In the genomic region with DNA sequence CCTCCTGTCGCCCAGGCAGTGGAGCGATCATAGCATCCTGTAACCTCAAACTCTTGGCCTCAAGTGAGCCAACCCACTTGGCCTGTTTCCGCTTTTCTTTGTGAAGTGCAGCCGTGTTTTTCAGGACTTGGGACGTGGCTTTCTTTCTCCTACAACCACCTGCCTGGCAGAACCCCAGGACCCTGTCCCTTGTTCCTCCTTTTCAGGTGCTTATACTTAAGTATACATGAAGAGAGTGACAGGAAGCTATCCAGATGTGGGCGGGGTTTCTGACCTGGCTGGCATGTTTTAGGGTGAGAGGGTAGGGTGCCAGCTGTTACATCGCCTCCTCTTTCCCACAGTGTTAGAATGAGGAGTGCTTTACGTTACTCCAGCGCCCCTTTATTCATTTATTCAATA, we compare ENCODE assay signal across 8 cellular contexts. TPM values are rescaled to one million over a fixed set of nuclear protein-coding genes. Genes with fewer than 3 reads are reported as not detected.
DNase-seq lines count a peak whose midpoint lies in the region; ATAC-seq and TF ChIP-seq lines count a peak whose summit lies in the region.

No MANE protein-coding gene starts in this region.

- no peaks in the 10 kb centered on the region for H3K9me2 ChIP-seq in PC-9 (ENCODE audit: insufficient read depth)

- H2AFZ ChIP-seq in PC-9 (no peak overlapping the region), fibroblast of lung (ENCODE audit: low read length) (no peak overlapping the region)

- H3F3A ChIP-seq in PC-9 (ENCODE audit: insufficient read depth, low read depth) = peaks cover 20% of the 10 kb centered on the region

- peak overlapping the region; percentile 73 for H3K4me2 ChIP-seq in PC-9
- H3K4me2 ChIP-seq in fibroblast of lung (ENCODE audit: extremely low read depth, insufficient read depth, low read length) = peak overlapping the region; percentile 76

- no peak for TF ChIP-seq CTCF in PC-9 (conservative IDR thresholded peaks at IDR 0.05)
- no peak for TF ChIP-seq CTCF in fibroblast of lung (conservative IDR thresholded peaks at IDR 0.05 in 1 of 2, IDR thresholded peaks at IDR 0.05 in 1 of 2; ENCODE audit: low read depth in 1 of 2, low read length in 2 of 2)
- no peak for TF ChIP-seq CTCF in psoas muscle (IDR thresholded peaks at IDR 0.05)

- H3K27ac ChIP-seq in PC-9 (no peak overlapping the region), fibroblast of lung (ENCODE audit: insufficient read depth, low read length) (peak overlapping the region; percentile 84), psoas muscle (peak overlapping the region; percentile 99)

- H4K20me1 ChIP-seq in PC-9 (ENCODE audit: insufficient read depth) (no peaks in the 10 kb centered on the region), fibroblast of lung (ENCODE audit: control insufficient read depth, extremely low read depth, insufficient read depth, low read length) (no peaks in the 10 kb centered on the region)

- peaks cover 50% of the 10 kb centered on the region for H3K36me3 ChIP-seq in PC-9 (ENCODE audit: low read depth)
- peaks cover 8% of the 10 kb centered on the region for H3K36me3 ChIP-seq in fibroblast of lung (ENCODE audit: control insufficient read depth, insufficient read depth, low read length)
- peaks cover 17 to 49% of the 10 kb centered on the region in 2 donors for H3K36me3 ChIP-seq in psoas muscle (ENCODE audit: insufficient read depth in 1 of 2, low read depth in 1 of 2)

- intact Hi-C loops in PC-9 (cut with micrococcal nuclease; ENCODE audit: unreplicated experiment) (loop anchor here (2.0 kb wide), 1 partner anchor 125 kb away; a partner anchor contains a TSS), psoas muscle (cut with DNase I) (loop anchor here (2.0 to 5.0 kb wide), 5 partner anchors 45 to 254 kb away; a partner anchor contains a TSS)

- peaks cover 78% of the 10 kb centered on the region for H3K9me3 ChIP-seq in PC-9 (ENCODE audit: insufficient read depth, low read depth)
- H3K9me3 ChIP-seq in fibroblast of lung (ENCODE audit: control insufficient read depth, insufficient read depth, low read depth, low read length) = peaks cover 1% of the 10 kb centered on the region
- H3K9me3 ChIP-seq in psoas muscle = peaks cover 82% of the 10 kb centered on the region

- DNase-seq in PC-9 (peak in 1 of 2 experiments; percentile 3), fibroblast of lung (ENCODE audit: low read depth in 2 of 2) (no peak), psoas muscle (no peak), hippocampal formation (lab: John Stamatoyannopoulos, UW) (no peak), SW 1271 (lab: John Stamatoyannopoulos, UW) (no peak), NCI-H446 treated with DMSO at 0.1 percent for 48 hours (lab: John Stamatoyannopoulos, UW) (no peak)

- CTCF ChIA-PET in PC-9 (lab: Charles Lee) = no interaction called here

- BruUV-seq in PC-9 (replicated peaks; lab: Mats Ljungman, UMichigan) = no TSS peak

- POLR2A ChIA-PET in PC-9 (lab: Charles Lee; ENCODE audit: unreplicated experiment) = interaction anchor here (0.6 kb wide), 1 partner anchor 252 kb away, joined by 5 read pairs; a partner anchor contains a TSS

- H3K9ac ChIP-seq in fibroblast of lung (ENCODE audit: insufficient read depth, low read length) = peak overlapping the region; percentile 24

- no peaks in the 10 kb centered on the region for H3K27me3 ChIP-seq in PC-9 (ENCODE audit: insufficient read depth, low read depth)
- H3K27me3 ChIP-seq in fibroblast of lung (ENCODE audit: control insufficient read depth, insufficient read depth, low read length) = no peaks in the 10 kb centered on the region
- H3K27me3 ChIP-seq in psoas muscle (ENCODE audit: insufficient read depth in 3 of 3, low read length in 2 of 3) = no peaks in the 10 kb centered on the region

- H3K79me2 ChIP-seq in PC-9 (ENCODE audit: low read depth) = peaks cover 13% of the 10 kb centered on the region
- H3K79me2 ChIP-seq in fibroblast of lung (ENCODE audit: control insufficient read depth, insufficient read depth, low read length) = peaks cover 5% of the 10 kb centered on the region

- peaks cover 7% of the 10 kb centered on the region; the same call in 1 of the 2 replicates for H3K4me1 ChIP-seq in PC-9 (replicated peaks; ENCODE audit: insufficient read depth)
- no peaks in the 10 kb centered on the region for H3K4me1 ChIP-seq in fibroblast of lung (ENCODE audit: control insufficient read depth, extremely low read depth, insufficient read depth, low read length)
- peaks cover 3% of the 10 kb centered on the region for H3K4me1 ChIP-seq in psoas muscle

- ATAC-seq in psoas muscle (no peak), GM21825 (IDR thresholded peaks at IDR 0.05; ENCODE audit: unreplicated experiment) (no peak)

- WGBS in psoas muscle, 3 donors = 59 to 62% (median 61%) methylated on average over 9 of the region's 9 CpGs

- H3K4me3 ChIP-seq in GM08714 (ENCODE audit: low read length) = peak overlapping the region; percentile 63
- H3K4me3 ChIP-seq in PC-9 = peak overlapping the region; percentile 85; the same call in 1 of the 2 replicates
- peak overlapping the region; percentile 59 to 88 (median 72) for H3K4me3 ChIP-seq in fibroblast of lung (replicated peaks in 1 of 4; ENCODE audit: control extremely low read depth in 1 of 4, insufficient read depth in 1 of 4, low read depth in 3 of 4, low read length in 4 of 4)
- H3K4me3 ChIP-seq in psoas muscle = peak overlapping the region; percentile 99

RNA-seq across cellular contexts. Expression of a gene that starts 0.7 kb away (rescaled TPM):
- 10.2 and 11.1 TPM in 2 replicates for total RNA-seq in PC-9 (2021)
- total RNA-seq in fibroblast of lung = 38.0 and 54.8 TPM in 2 replicates
- polyA plus RNA-seq in fibroblast of lung = 15.6 and 17.4 TPM in 2 replicates
- 9.3 and 11.5 TPM in 2 replicates for polyA plus RNA-seq in fibroblast of lung (2012)
- polyA minus RNA-seq in fibroblast of lung (ENCODE audit: low replicate concordance) = 6.2 and 11.5 TPM in 2 replicates
- total RNA-seq in psoas muscle = 1 to 10 TPM; 3.9 to 9.8 (median 7.5) TPM
- polyA plus RNA-seq in psoas muscle = 10 to 100 TPM in 1 of 3 donors, 1 to 10 TPM in 2; 5.3 to 25.7 (median 6.6) TPM

RNA-seq across cellular contexts. Expression of a gene that starts 44.1 kb away (rescaled TPM):
- total RNA-seq in PC-9 (2021) (16.2 and 18.0 TPM in 2 replicates), fibroblast of lung (25.4 and 27.2 TPM in 2 replicates), psoas muscle (10 to 100 TPM in 3 of 4 donors, 1 to 10 TPM in 1; 9.0 to 11.5 (median 10.5) TPM)
- polyA plus RNA-seq in fibroblast of lung (13.0 and 17.9 TPM in 2 replicates), psoas muscle (10 to 100 TPM in 1 of 3 donors, 1 to 10 TPM in 2; 2.8 to 23.7 (median 4.7) TPM)
- polyA plus RNA-seq in fibroblast of lung (2012) = 10.2 and 14.8 TPM in 2 replicates
- 1.2 and 2.0 TPM in 2 replicates for polyA minus RNA-seq in fibroblast of lung (ENCODE audit: low replicate concordance)

RNA-seq across cellular contexts. Expression of a gene that starts 48.7 kb away (rescaled TPM):
- 2.4 and 3.2 TPM in 2 replicates for total RNA-seq in PC-9 (2021)
- total RNA-seq in fibroblast of lung = 1.0 and 1.2 TPM in 2 replicates
- 0.27 and 0.52 TPM in 2 replicates for polyA plus RNA-seq in fibroblast of lung
- polyA plus RNA-seq in fibroblast of lung (2012) = 0.18 and 0.34 TPM in 2 replicates
- polyA minus RNA-seq in fibroblast of lung (ENCODE audit: low replicate concordance) = 0.12 and 0.30 TPM in 2 replicates
- 1 to 10 TPM in 1 of 4 donors, under 1 TPM in 3; 0.69 to 1.1 (median 0.93) TPM for total RNA-seq in psoas muscle
- 1 to 10 TPM in 1 of 3 donors, under 1 TPM in 2; 0.24 to 1.1 (median 0.31) TPM for polyA plus RNA-seq in psoas muscle

RNA-seq across cellular contexts. Expression of a gene that starts 49.0 kb away (rescaled TPM):
- 7.3 and 9.5 TPM in 2 replicates for total RNA-seq in PC-9 (2021)
- 9.2 and 12.1 TPM in 2 replicates for total RNA-seq in fibroblast of lung
- polyA plus RNA-seq in fibroblast of lung = 2.7 and 3.7 TPM in 2 replicates
- polyA plus RNA-seq in fibroblast of lung (2012) = 2.0 and 3.4 TPM in 2 replicates
- polyA minus RNA-seq in fibroblast of lung (ENCODE audit: low replicate concordance) = 5.0 and 5.9 TPM in 2 replicates
- 1 to 10 TPM; 2.5 to 5.3 (median 3.3) TPM for total RNA-seq in psoas muscle
- polyA plus RNA-seq in psoas muscle = 1 to 10 TPM; 2.1 to 9.3 (median 3.0) TPM
